8 cellular contexts compared by ENCODE assay signal in genomic region chr12:119412811-119413794, GRCh38.
DNase-seq lines count a peak whose midpoint lies in the region; ATAC-seq and TF ChIP-seq lines count a peak whose summit lies in the region.

No MANE protein-coding gene starts in this region.

- H3K4me1 Mint-ChIP-seq in activated naive CD4-positive, alpha-beta T cell treated with anti-CD3 and anti-CD28 coated beads for 36 hours (ENCODE audit: low read depth): no peaks in the 10 kb centered on the region

- H3K36me3 Mint-ChIP-seq in activated naive CD4-positive, alpha-beta T cell treated with anti-CD3 and anti-CD28 coated beads for 36 hours (ENCODE audit: low read depth): no peaks in the 10 kb centered on the region

- intact Hi-C loops in activated naive CD4-positive, alpha-beta T cell treated with anti-CD3 and anti-CD28 coated beads for 36 hours (cut with micrococcal nuclease): loop anchor here (1.0 to 10.0 kb wide), 5 partner anchors 298 to 1008 kb away; no protein-coding TSS in a partner anchor

- no peaks in the 10 kb centered on the region for H3K36me3 ChIP-seq in lung (ENCODE audit: control insufficient read depth in 2 of 2, insufficient read depth in 2 of 2, low read length in 2 of 2)
- no peaks in the 10 kb centered on the region for H3K36me3 ChIP-seq in thoracic aorta

- H3K4me3 ChIP-seq in lung: no peak overlapping the region
- H3K4me3 ChIP-seq in thoracic aorta: no peak overlapping the region

- H3K27me3 ChIP-seq in lung (ENCODE audit: control insufficient read depth, insufficient read depth): no peaks in the 10 kb centered on the region
- no peaks in the 10 kb centered on the region for H3K27me3 ChIP-seq in thoracic aorta (replicated peaks; ENCODE audit: insufficient read depth)

- in situ Hi-C loops in SK-MEL-5 (cut with HindIII; ENCODE audit: low pct_unique_long_range_greater_than_20kb, low sequenced_read_pairs): no loop called here

- peaks cover 8% of the 10 kb centered on the region for H3K27me3 Mint-ChIP-seq in activated naive CD4-positive, alpha-beta T cell treated with anti-CD3 and anti-CD28 coated beads for 36 hours (ENCODE audit: low read depth)

- CTCF ChIA-PET in activated naive CD4-positive, alpha-beta T cell treated with anti-CD3 and anti-CD28 coated beads for 36 hours (lab: Charles Lee): interaction anchor here (0.5 to 1.7 kb wide), 14 partner anchors 8 to 1036 kb away, joined by 3 to 7 read pairs (median 4); no protein-coding TSS in a partner anchor

- 27 to 39% methylated on average over 21 of the region's 21 CpGs for WGBS in lung, 2 donors

- no peaks in the 10 kb centered on the region for H3K9me3 Mint-ChIP-seq in activated naive CD4-positive, alpha-beta T cell treated with anti-CD3 and anti-CD28 coated beads for 36 hours

- DNase-seq in activated naive CD4-positive, alpha-beta T cell treated with anti-CD3 and anti-CD28 coated beads for 36 hours: peak; percentile 62
- no peak for DNase-seq in activated naive CD4-positive, alpha-beta T cell (lab: John Stamatoyannopoulos, UW)
- DNase-seq in NCI-H1092 (lab: John Stamatoyannopoulos, UW): peak; percentile 35
- DNase-seq in SK-MEL-5 (ENCODE audit: low read depth, low spot score): peak; percentile 80
- peak; percentile 88 for DNase-seq in ecto neural progenitor cell (ENCODE audit: low spot score)
- peak; percentile 64 for DNase-seq in lung (ENCODE audit: low spot score)
- no peak for DNase-seq in thoracic aorta (ENCODE audit: low spot score)

- no peak overlapping the region for H3K4me3 Mint-ChIP-seq in activated naive CD4-positive, alpha-beta T cell treated with anti-CD3 and anti-CD28 coated beads for 36 hours

- peaks cover 0 to 2% of the 10 kb centered on the region in 2 donors for H3K4me1 ChIP-seq in lung (ENCODE audit: control insufficient read depth in 2 of 2, insufficient read depth in 2 of 2, low read length in 2 of 2)
- H3K4me1 ChIP-seq in thoracic aorta (ENCODE audit: control insufficient read depth in 1 of 2, low read depth in 2 of 2): no peaks in the 10 kb centered on the region

- no peaks in the 10 kb centered on the region for H3K9me3 ChIP-seq in lung (ENCODE audit: control insufficient read depth in 2 of 2, insufficient read depth in 1 of 2, low read length in 1 of 2)
- H3K9me3 ChIP-seq in thoracic aorta: no peaks in the 10 kb centered on the region

- H3K27ac ChIP-seq in lung (ENCODE audit: low read depth in 1 of 2, low read length in 1 of 2): no peak overlapping the region
- H3K27ac ChIP-seq in thoracic aorta: no peak overlapping the region

- no peak overlapping the region for H3K27ac Mint-ChIP-seq in activated naive CD4-positive, alpha-beta T cell treated with anti-CD3 and anti-CD28 coated beads for 36 hours

- no peak for ATAC-seq in lung (ENCODE audit: insufficient read depth, low FRiP score)
- ATAC-seq in thoracic aorta (ENCODE audit: insufficient number of reproducible peaks, low FRiP score, low read depth): peak; percentile 58
- no peak for ATAC-seq in GM21619 (IDR thresholded peaks at IDR 0.05; ENCODE audit: unreplicated experiment)

- TF ChIP-seq CTCF in lung (IDR thresholded peaks at IDR 0.05; ENCODE audit: control extremely low read depth, extremely low read depth): peak; percentile 70
- TF ChIP-seq CTCF in thoracic aorta (IDR thresholded peaks at IDR 0.05): peak; percentile 78

Comparison
In these comparisons a context has a peak if more than half of its experiments do, and no peak if none do; other contexts are left out.
1. DNase-seq: peak in activated naive CD4-positive, alpha-beta T cell treated with anti-CD3 and anti-CD28 coated beads for 36 hours (single experiment), NCI-H1092 (single experiment), SK-MEL-5 (single experiment), ecto neural progenitor cell (single experiment) and lung (single experiment); none in activated naive CD4-positive, alpha-beta T cell (0 of 4) and thoracic aorta (single experiment).